In the genomic region with DNA sequence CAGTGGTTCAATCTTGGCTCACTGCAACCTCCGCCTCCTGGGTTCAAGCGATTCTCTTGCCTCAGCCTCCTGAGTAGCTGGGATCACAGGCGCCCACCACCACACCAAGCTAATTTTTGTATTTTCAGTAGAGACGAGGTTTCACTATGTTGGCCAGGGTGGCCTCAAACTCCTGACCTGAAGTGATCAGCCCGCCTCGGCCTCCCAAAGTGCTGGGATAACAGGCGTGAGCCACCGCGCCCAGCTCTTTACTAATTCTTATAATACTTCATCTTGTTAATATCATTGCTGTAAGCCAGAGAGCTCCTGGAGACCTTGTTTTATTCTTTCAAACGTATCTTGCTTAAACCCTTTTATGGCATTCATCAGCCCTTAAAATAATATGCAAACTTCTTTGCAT, we compare ENCODE assay signal across 12 cellular contexts. TPM values are rescaled to one million over a fixed set of nuclear protein-coding genes. Genes with fewer than 3 reads are reported as not detected.
"Had no signal": no experiment of that assay in that cellular context is flagged by ENCODE, and none has a peak within 500 bp of the region (broad histone marks: within the 10 kb centered on the region; RNA-seq: fewer than 3 reads in every experiment).

No MANE protein-coding gene starts in this region.

RNA-seq across cellular contexts. Expression of a gene that starts 3.7 kb away (rescaled TPM):
- total RNA-seq: cerebellum, lung microvascular endothelial cell, mesothelial cell of epicardium, smooth muscle cell had no signal
- polyA plus RNA-seq: smooth muscle cell had no signal

RNA-seq across cellular contexts. Expression of a gene that starts 38.5 kb away (rescaled TPM):
- total RNA-seq: mesothelial cell of epicardium, smooth muscle cell had no signal
- polyA plus RNA-seq: keratinocyte, smooth muscle cell had no signal

RNA-seq across cellular contexts. Expression of a gene that starts 56.3 kb away (rescaled TPM):
- total RNA-seq: dermis blood vessel endothelial cell, heart right ventricle, lung microvascular endothelial cell, mesothelial cell of epicardium, mucosa of descending colon, pulmonary artery endothelial cell, smooth muscle cell, transverse colon, upper lobe of right lung had no signal
- polyA plus RNA-seq: heart right ventricle, immature natural killer cell, keratinocyte, smooth muscle cell had no signal
